ENCODE assay signal across 1 cellular context in genomic region chr16:3400779-3401688, GRCh38.
TF ChIP-seq lines count a peak whose summit lies in the region.

ZNF174 (plus strand) TSS chr16:3401215; CDS start chr16:3402005, 790 bp downstream.
ZSCAN32 (minus strand) TSS chr16:3401004; CDS start chr16:3397557, 3,447 bp downstream.

TF ChIP-seq in K562, 482 proteins besides CTCF, POLR2A, EP300 and RAD21 (continued from another document and continues in another):
- TF ChIP-seq, protein P1, sequence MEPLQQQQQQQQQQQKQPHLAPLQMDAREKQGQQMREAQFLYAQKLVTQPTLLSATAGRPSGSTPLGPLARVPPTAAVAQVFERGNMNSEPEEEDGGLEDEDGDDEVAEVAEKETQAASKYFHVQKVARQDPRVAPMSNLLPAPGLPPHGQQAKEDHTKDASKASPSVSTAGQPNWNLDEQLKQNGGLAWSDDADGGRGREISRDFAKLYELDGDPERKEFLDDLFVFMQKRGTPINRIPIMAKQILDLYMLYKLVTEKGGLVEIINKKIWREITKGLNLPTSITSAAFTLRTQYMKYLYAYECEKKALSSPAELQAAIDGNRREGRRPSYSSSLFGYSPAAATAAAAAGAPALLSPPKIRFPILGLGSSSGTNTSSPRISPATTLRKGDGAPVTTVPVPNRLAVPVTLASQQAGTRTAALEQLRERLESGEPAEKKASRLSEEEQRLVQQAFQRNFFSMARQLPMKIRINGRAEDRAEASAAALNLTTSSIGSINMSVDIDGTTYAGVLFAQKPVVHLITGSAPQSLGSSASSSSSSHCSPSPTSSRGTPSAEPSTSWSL (CRISPR knock-in tag; IDR thresholded peaks at IDR 0.05; ENCODE audit: borderline replicate concordance): no peak
- TF ChIP-seq ZKSCAN8 (CRISPR knock-in tag; IDR thresholded peaks at IDR 0.05) (no peak), BHLHE40 (IDR thresholded peaks at IDR 0.05; ENCODE audit: low read length) (peak; percentile 73), JUN (IDR thresholded peaks at IDR 0.05; ENCODE audit: borderline replicate concordance, low read depth, low read length) (no peak), JUN (CRISPR knock-in tag; IDR thresholded peaks at IDR 0.05; ENCODE audit: borderline replicate concordance) (0 out of 2 replicates have a peak, but pooled peaks have one; percentile 60), MED1 (CRISPR knock-in tag; IDR thresholded peaks at IDR 0.05; ENCODE audit: borderline replicate concordance) (no peak), KLF13 (tag; IDR thresholded peaks at IDR 0.05; ENCODE audit: borderline replicate concordance, low read depth) (peak; percentile 91), RHOXF2B (CRISPR knock-in tag; conservative IDR thresholded peaks at IDR 0.05) (no peak), GABPB1 (CRISPR knock-in tag; IDR thresholded peaks at IDR 0.05) (peak; percentile 94), TSC22D4 (tag; IDR thresholded peaks at IDR 0.05) (no peak), ZNF282 (CRISPR knock-in tag; IDR thresholded peaks at IDR 0.05) (no peak; the same call in 1 of the 2 replicates), CBX5 (IDR thresholded peaks at IDR 0.05; ENCODE audit: borderline replicate concordance, low read depth) (no peak; the same call in 1 of the 2 replicates), ZNF41 (CRISPR knock-in tag; conservative IDR thresholded peaks at IDR 0.05) (no peak), ADNP (tag; IDR thresholded peaks at IDR 0.05) (no peak), TEAD1 (CRISPR knock-in tag; IDR thresholded peaks at IDR 0.05) (peak in 1 of 2 experiments; percentile 66; a peak in 1 of 4 replicates), ZNF280B (CRISPR knock-in tag; IDR thresholded peaks at IDR 0.05) (no peak), TFAP4 (CRISPR knock-in tag; IDR thresholded peaks at IDR 0.05; ENCODE audit: borderline replicate concordance) (peak; percentile 74; the same call in 1 of the 2 replicates), ZNF717 (CRISPR knock-in tag; IDR thresholded peaks at IDR 0.05) (no peak), RFX7 (CRISPR knock-in tag; IDR thresholded peaks at IDR 0.05) (no peak), IRF1 (CRISPR knock-in tag; IDR thresholded peaks at IDR 0.05; ENCODE audit: borderline replicate concordance) (no peak), RBFOX2 (IDR thresholded peaks at IDR 0.05; ENCODE audit: low read depth, low read length) (peak; percentile 93), POLR2AphosphoS2 (IDR thresholded peaks at IDR 0.05; ENCODE audit: low read length) (no peak), SMARCA5 (IDR thresholded peaks at IDR 0.05) (no peak), POLR3G (IDR thresholded peaks at IDR 0.05; ENCODE audit: extremely low read depth, insufficient read length, insufficient replicate concordance) (no peak), MTA3 (IDR thresholded peaks at IDR 0.05; ENCODE audit: borderline replicate concordance) (0 out of 2 replicates have a peak, but pooled peaks have one; percentile 83), NFATC3 (IDR thresholded peaks at IDR 0.05) (no peak), ZNF518B (CRISPR knock-in tag; IDR thresholded peaks at IDR 0.05) (no peak), DDX20 (tag; IDR thresholded peaks at IDR 0.05; ENCODE audit: low read depth) (no peak), TFE3 (CRISPR knock-in tag; IDR thresholded peaks at IDR 0.05) (no peak), MTF1 (CRISPR knock-in tag; IDR thresholded peaks at IDR 0.05; ENCODE audit: borderline replicate concordance) (no peak), BRCA1 (IDR thresholded peaks at IDR 0.05) (no peak), BRCA1 (CRISPR knock-in tag; IDR thresholded peaks at IDR 0.05) (no peak), TFAM (CRISPR knock-in tag; conservative IDR thresholded peaks at IDR 0.05) (no peak), HDAC8 (tag; IDR thresholded peaks at IDR 0.05) (peak; percentile 53; the same call in 1 of the 2 replicates), FOXK1 (CRISPR knock-in tag; IDR thresholded peaks at IDR 0.05; ENCODE audit: borderline replicate concordance) (peak; percentile 59; the same call in 1 of the 2 replicates), RBM34 (IDR thresholded peaks at IDR 0.05; ENCODE audit: borderline replicate concordance, insufficient read depth, low read length) (0 out of 2 replicates have a peak, but pooled peaks have one; percentile 74), CC2D1A (IDR thresholded peaks at IDR 0.05) (no peak), ZNF277 (CRISPR knock-in tag; IDR thresholded peaks at IDR 0.05; ENCODE audit: borderline replicate concordance) (no peak), C11orf30 (IDR thresholded peaks at IDR 0.05; ENCODE audit: low read depth) (no peak), HDAC3 (IDR thresholded peaks at IDR 0.05; ENCODE audit: borderline replicate concordance, partially characterized antibody) (no peak), NR4A1 (CRISPR knock-in tag; IDR thresholded peaks at IDR 0.05) (peak; percentile 42; the same call in 1 of the 2 replicates), NR4A1 (tag; IDR thresholded peaks at IDR 0.05) (no peak), MECOM (CRISPR knock-in tag; IDR thresholded peaks at IDR 0.05) (no peak), MNT (conservative IDR thresholded peaks at IDR 0.05) (peak; percentile 77 to 87), BCL6 (CRISPR knock-in tag; IDR thresholded peaks at IDR 0.05) (no peak), ZNF146 (CRISPR knock-in tag; IDR thresholded peaks at IDR 0.05; ENCODE audit: unreplicated experiment) (no peak)
- TF ChIP-seq, protein P2, sequence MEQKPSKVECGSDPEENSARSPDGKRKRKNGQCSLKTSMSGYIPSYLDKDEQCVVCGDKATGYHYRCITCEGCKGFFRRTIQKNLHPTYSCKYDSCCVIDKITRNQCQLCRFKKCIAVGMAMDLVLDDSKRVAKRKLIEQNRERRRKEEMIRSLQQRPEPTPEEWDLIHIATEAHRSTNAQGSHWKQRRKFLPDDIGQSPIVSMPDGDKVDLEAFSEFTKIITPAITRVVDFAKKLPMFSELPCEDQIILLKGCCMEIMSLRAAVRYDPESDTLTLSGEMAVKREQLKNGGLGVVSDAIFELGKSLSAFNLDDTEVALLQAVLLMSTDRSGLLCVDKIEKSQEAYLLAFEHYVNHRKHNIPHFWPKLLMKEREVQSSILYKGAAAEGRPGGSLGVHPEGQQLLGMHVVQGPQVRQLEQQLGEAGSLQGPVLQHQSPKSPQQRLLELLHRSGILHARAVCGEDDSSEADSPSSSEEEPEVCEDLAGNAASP (IDR thresholded peaks at IDR 0.05): no peak
- TF ChIP-seq, protein P3, sequence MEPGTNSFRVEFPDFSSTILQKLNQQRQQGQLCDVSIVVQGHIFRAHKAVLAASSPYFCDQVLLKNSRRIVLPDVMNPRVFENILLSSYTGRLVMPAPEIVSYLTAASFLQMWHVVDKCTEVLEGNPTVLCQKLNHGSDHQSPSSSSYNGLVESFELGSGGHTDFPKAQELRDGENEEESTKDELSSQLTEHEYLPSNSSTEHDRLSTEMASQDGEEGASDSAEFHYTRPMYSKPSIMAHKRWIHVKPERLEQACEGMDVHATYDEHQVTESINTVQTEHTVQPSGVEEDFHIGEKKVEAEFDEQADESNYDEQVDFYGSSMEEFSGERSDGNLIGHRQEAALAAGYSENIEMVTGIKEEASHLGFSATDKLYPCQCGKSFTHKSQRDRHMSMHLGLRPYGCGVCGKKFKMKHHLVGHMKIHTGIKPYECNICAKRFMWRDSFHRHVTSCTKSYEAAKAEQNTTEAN (CRISPR knock-in tag; IDR thresholded peaks at IDR 0.05): no peak
- TF ChIP-seq, protein P4, sequence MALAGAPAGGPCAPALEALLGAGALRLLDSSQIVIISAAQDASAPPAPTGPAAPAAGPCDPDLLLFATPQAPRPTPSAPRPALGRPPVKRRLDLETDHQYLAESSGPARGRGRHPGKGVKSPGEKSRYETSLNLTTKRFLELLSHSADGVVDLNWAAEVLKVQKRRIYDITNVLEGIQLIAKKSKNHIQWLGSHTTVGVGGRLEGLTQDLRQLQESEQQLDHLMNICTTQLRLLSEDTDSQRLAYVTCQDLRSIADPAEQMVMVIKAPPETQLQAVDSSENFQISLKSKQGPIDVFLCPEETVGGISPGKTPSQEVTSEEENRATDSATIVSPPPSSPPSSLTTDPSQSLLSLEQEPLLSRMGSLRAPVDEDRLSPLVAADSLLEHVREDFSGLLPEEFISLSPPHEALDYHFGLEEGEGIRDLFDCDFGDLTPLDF (CRISPR knock-in tag; IDR thresholded peaks at IDR 0.05): peak; percentile 52
